ENCODE assay signal across 8 cellular contexts in the genomic region with DNA sequence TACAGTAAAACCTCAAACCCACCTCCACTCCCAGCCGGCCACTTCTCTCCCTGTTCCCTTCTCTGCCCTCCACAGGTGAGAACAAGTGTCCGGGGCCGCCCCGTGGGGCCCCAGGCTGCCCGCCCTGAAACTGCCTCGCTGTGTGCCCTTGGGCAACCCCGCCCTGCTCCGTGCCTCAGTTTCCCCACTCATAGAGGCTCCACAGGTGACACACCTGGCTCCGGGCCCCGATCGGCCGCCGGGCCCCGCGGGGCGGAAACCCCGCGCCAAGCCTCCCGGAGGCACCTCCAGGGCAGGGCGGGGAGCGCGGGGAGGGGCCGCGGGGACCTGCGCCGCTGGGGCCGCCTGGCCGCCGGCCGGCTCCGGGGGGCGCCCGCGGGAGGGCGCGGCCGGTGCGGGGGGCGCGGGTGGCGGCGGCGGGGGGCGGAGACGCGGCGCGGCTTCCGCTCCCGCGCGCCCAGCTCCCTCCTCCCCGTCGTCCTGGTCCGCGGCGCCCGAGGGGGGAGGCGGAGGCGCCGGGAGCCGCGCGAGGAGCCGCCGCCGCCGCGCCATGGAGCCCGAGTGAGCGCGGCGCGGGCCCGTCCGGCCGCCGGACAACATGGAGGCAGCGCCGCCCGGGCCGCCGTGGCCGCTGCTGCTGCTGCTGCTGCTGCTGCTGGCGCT. TPM values are rescaled to one million over a fixed set of nuclear protein-coding genes. Genes with fewer than 3 reads are reported as not detected.
DNase-seq lines count a peak whose midpoint lies in the region; ATAC-seq and TF ChIP-seq lines count a peak whose summit lies in the region.

LRP5 (plus strand) TSS at position 475 of the 663 bp plus-strand sequence; CDS start at position 599, 124 bp downstream.

- no peaks in the 10 kb centered on the region for H3K9me3 ChIP-seq in prostate gland

- H3K27me3 ChIP-seq in prostate gland (replicated peaks; ENCODE audit: insufficient read depth) = no peaks in the 10 kb centered on the region

- intact Hi-C loops in activated T-helper 2 cell treated with anti-CD3 and anti-CD28 coated beads, Interferon-gamma antibody, Interleukin-2, Interleukin-4, amounts not matched to agents 10 μg/mL and 5 μg/mL and 100 μg/mL, durations not matched to agents 14 hours and 24 hours and 36 hours (cut with micrococcal nuclease) = loop anchor here (5.0 kb wide), 1 partner anchor 70 kb away; no protein-coding TSS in a partner anchor
- intact Hi-C loops in left cardiac atrium (cut with DNase I) (loop anchor here in 1 of 2 donors (5.0 kb wide), 1 partner anchor 70 kb away; no protein-coding TSS in a partner anchor), prostate gland (cut with DNase I) (loop anchor here (2.0 to 5.0 kb wide), 3 partner anchors 40 to 70 kb away; partner anchors contain the start of gene C11orf24)

- H3K36me3 ChIP-seq in prostate gland = no peaks in the 10 kb centered on the region

- no peaks in the 10 kb centered on the region for H3K9me3 Mint-ChIP-seq in activated T-helper 2 cell treated with anti-CD3 and anti-CD28 coated beads, Interferon-gamma antibody, Interleukin-2, Interleukin-4, amounts not matched to agents 10 μg/mL and 5 μg/mL and 100 μg/mL, durations not matched to agents 14 hours and 24 hours and 36 hours

- H3K4me1 ChIP-seq in prostate gland (replicated peaks) = peaks cover 4% of the 10 kb centered on the region

- no peak for TF ChIP-seq POLR2A in prostate gland (IDR thresholded peaks at IDR 0.05)

- H3K36me3 Mint-ChIP-seq in activated T-helper 2 cell treated with anti-CD3 and anti-CD28 coated beads, Interferon-gamma antibody, Interleukin-2, Interleukin-4, amounts not matched to agents 10 μg/mL and 5 μg/mL and 100 μg/mL, durations not matched to agents 14 hours and 24 hours and 36 hours (ENCODE audit: low read depth) = no peaks in the 10 kb centered on the region

- H3K27ac ChIP-seq in prostate gland = peak within 1 kb of the TSS; percentile 66 to 79

- H3K27me3 Mint-ChIP-seq in activated T-helper 2 cell treated with anti-CD3 and anti-CD28 coated beads, Interferon-gamma antibody, Interleukin-2, Interleukin-4, amounts not matched to agents 10 μg/mL and 5 μg/mL and 100 μg/mL, durations not matched to agents 14 hours and 24 hours and 36 hours (ENCODE audit: low read depth) = peaks cover 26% of the 10 kb centered on the region

- ATAC-seq in HG03442 (IDR thresholded peaks at IDR 0.05; ENCODE audit: unreplicated experiment) = peak; percentile 48
- ATAC-seq in left cardiac atrium = peak; percentile 7 to 10
- no peak for ATAC-seq in HG03196 (IDR thresholded peaks at IDR 0.05; ENCODE audit: unreplicated experiment)

- peak; percentile 24 for DNase-seq in NCI-H1092 (lab: John Stamatoyannopoulos, UW)
- no peak for DNase-seq in NCI-H1092 treated with DMSO at 0.1 percent for 48 hours (lab: John Stamatoyannopoulos, UW)
- no peak for DNase-seq in activated T-helper 2 cell treated with anti-CD3 and anti-CD28 coated beads, Interferon-gamma antibody, Interleukin-2, Interleukin-4, amounts not matched to agents 10 μg/mL and 5 μg/mL and 100 μg/mL, durations not matched to agents 14 hours and 24 hours and 36 hours (ENCODE audit: low spot score)
- DNase-seq in left cardiac atrium = no peak
- DNase-seq in prostate gland (ENCODE audit: low spot score) = no peak
- no peak for DNase-seq in activated effector memory CD4-positive, alpha-beta T cell treated with Interleukin-2 at 50 U/mL for 16 hours

- H3K4me3 Mint-ChIP-seq in activated T-helper 2 cell treated with anti-CD3 and anti-CD28 coated beads, Interferon-gamma antibody, Interleukin-2, Interleukin-4, amounts not matched to agents 10 μg/mL and 5 μg/mL and 100 μg/mL, durations not matched to agents 14 hours and 24 hours and 36 hours (ENCODE audit: low read depth) = peak within 1 kb of the TSS; percentile 84

- no peak within 1 kb of the TSS for H3K27ac Mint-ChIP-seq in activated T-helper 2 cell treated with anti-CD3 and anti-CD28 coated beads, Interferon-gamma antibody, Interleukin-2, Interleukin-4, amounts not matched to agents 10 μg/mL and 5 μg/mL and 100 μg/mL, durations not matched to agents 14 hours and 24 hours and 36 hours

- peaks cover 25% of the 10 kb centered on the region for H3K4me1 Mint-ChIP-seq in activated T-helper 2 cell treated with anti-CD3 and anti-CD28 coated beads, Interferon-gamma antibody, Interleukin-2, Interleukin-4, amounts not matched to agents 10 μg/mL and 5 μg/mL and 100 μg/mL, durations not matched to agents 14 hours and 24 hours and 36 hours (ENCODE audit: low read depth)

- no peak for TF ChIP-seq CTCF in prostate gland (IDR thresholded peaks at IDR 0.05)

- peak within 1 kb of the TSS; percentile 60 to 75 for H3K4me3 ChIP-seq in prostate gland

- WGBS in prostate gland = 4% methylated on average over 64 of the region's 85 CpGs

RNA-seq across cellular contexts. Expression of gene LRP5, which starts in this region (rescaled TPM):
- 9.4 and 11.1 TPM in 2 replicates for total RNA-seq in activated T-helper 2 cell treated with anti-CD3 and anti-CD28 coated beads, Interferon-gamma antibody, Interleukin-2, Interleukin-4, amounts not matched to agents 10 μg/mL and 5 μg/mL and 100 μg/mL, durations not matched to agents 14 hours and 24 hours and 36 hours
- total RNA-seq in left cardiac atrium (10 to 100 TPM; 53.4 to 60.3 TPM), prostate gland (10 to 100 TPM; 48.3 to 57.1 TPM)
